24 cellular contexts compared by ENCODE assay signal in the genomic region with DNA sequence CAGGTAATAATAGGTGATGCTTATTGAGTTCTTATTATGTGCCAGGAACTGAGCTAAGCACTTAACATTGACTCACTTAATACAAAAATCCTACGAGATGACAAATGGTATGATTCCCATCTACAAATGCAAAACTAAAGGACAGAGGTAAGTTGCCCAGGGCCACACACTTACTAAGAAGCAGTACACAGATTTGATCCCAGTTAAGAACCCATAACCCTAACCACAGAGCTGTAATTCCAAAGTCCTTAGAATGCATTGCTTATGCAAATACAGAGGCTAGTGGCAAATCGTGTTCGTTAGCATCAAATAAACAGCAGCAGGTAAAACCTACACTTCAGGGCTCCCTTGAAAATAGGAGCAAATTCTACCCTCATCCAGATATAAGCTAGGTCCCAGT.
DNase-seq lines count a peak whose midpoint lies in the region; ATAC-seq and TF ChIP-seq lines count a peak whose summit lies in the region.
"Had no signal": no experiment of that assay in that cellular context is flagged by ENCODE, and none has a peak within 500 bp of the region (broad histone marks: within the 10 kb centered on the region; RNA-seq: fewer than 3 reads in every experiment).

No MANE protein-coding gene starts in this region.

- H3K27me3 Mint-ChIP-seq in endothelial cell (ENCODE audit: unreplicated experiment) (peaks cover 28% of the 10 kb centered on the region), nephron progenitor cell (ENCODE audit: low read depth, poor library complexity) (no peaks in the 10 kb centered on the region)
- H3K27me3 Mint-ChIP-seq in T-helper 2 cell treated with Interferon-gamma antibody and Interleukin-4, amounts not matched to agents 5 μg/mL and 100 μg/mL, for 36 hours (ENCODE audit: low read depth), result peaks cover 34% of the 10 kb centered on the region

- H3K4me3 Mint-ChIP-seq in endothelial cell (ENCODE audit: unreplicated experiment), result peak overlapping the region; percentile 12
- no peak overlapping the region for H3K4me3 Mint-ChIP-seq in nephron progenitor cell
- H3K4me3 Mint-ChIP-seq in T-helper 2 cell treated with Interferon-gamma antibody and Interleukin-4, amounts not matched to agents 5 μg/mL and 100 μg/mL, for 36 hours, result no peak overlapping the region
- H3K4me3 Mint-ChIP-seq: CD8-positive, alpha-beta memory T cell had no signal

- H3K27me3 ChIP-seq in A673 (replicated peaks; ENCODE audit: insufficient read depth, low read depth, low read length, poor library complexity) (no peaks in the 10 kb centered on the region), right atrium auricular region (no peaks in the 10 kb centered on the region), gastroesophageal sphincter (no peaks in the 10 kb centered on the region)

- no peak for TF ChIP-seq EP300 in gastroesophageal sphincter (IDR thresholded peaks at IDR 0.05)

- H3K4me3 ChIP-seq in A673 (ENCODE audit: low read depth, low read length, poor library complexity, severe bottlenecking), result no peak overlapping the region
- H3K4me3 ChIP-seq in right atrium auricular region, result no peak overlapping the region
- no peak overlapping the region for H3K4me3 ChIP-seq in gastroesophageal sphincter
- H3K4me3 ChIP-seq: HAP-1, K562, SK-N-MC had no signal

- DNase-seq in A673 (ENCODE audit: low spot score) (no peak), NCI-H526 (lab: John Stamatoyannopoulos, UW) (peak; percentile 81 to 87), endothelial cell (ENCODE audit: low spot score) (no peak), nephron progenitor cell (no peak), right atrium auricular region (ENCODE audit: low spot score) (no peak), GM13976 (ENCODE audit: low spot score) (no peak)
- no peak for DNase-seq in T-helper 2 cell treated with Interferon-gamma antibody and Interleukin-4, amounts not matched to agents 5 μg/mL and 100 μg/mL, for 36 hours (ENCODE audit: low spot score)
- DNase-seq: 8988T; Calu3; CD8-positive, alpha-beta memory T cell; DMS153; NCI-H1092 treated with DMSO at 0.1 percent for 48 hours; NCI-H1436 treated with DMSO at 0.1 percent for 48 hours; NCI-H1930; NCI-H510A treated with DMSO at 0.1 percent for 48 hours; NCI-H82; RPMI8226; SHP77 treated with DMSO at 0.1 percent for 48 hours; SW 1271 had no signal

- H3K36me3 ChIP-seq in A673 (ENCODE audit: insufficient read depth, low read length, poor library complexity, severe bottlenecking) (no peaks in the 10 kb centered on the region), right atrium auricular region (no peaks in the 10 kb centered on the region), gastroesophageal sphincter (peaks cover 0 to 12% of the 10 kb centered on the region in 2 donors)
- H3K36me3 ChIP-seq: HAP-1 had no signal

- 91 to 94% methylated on average over 3 of the region's 3 CpGs for WGBS in gastroesophageal sphincter (ENCODE audit: low coverage in 1 of 2), 2 donors

- no peaks in the 10 kb centered on the region for H3K9me3 ChIP-seq in A673 (ENCODE audit: low read depth, low read length, poor library complexity, severe bottlenecking)
- no peaks in the 10 kb centered on the region for H3K9me3 ChIP-seq in right atrium auricular region
- no peaks in the 10 kb centered on the region for H3K9me3 ChIP-seq in gastroesophageal sphincter
- H3K9me3 ChIP-seq: HAP-1 had no signal

- no peaks in the 10 kb centered on the region for H3K9me3 Mint-ChIP-seq in endothelial cell (ENCODE audit: unreplicated experiment)
- no peaks in the 10 kb centered on the region for H3K9me3 Mint-ChIP-seq in nephron progenitor cell
- no peaks in the 10 kb centered on the region for H3K9me3 Mint-ChIP-seq in T-helper 2 cell treated with Interferon-gamma antibody and Interleukin-4, amounts not matched to agents 5 μg/mL and 100 μg/mL, for 36 hours
- H3K9me3 Mint-ChIP-seq: CD8-positive, alpha-beta memory T cell had no signal

- H3K4me1 Mint-ChIP-seq in endothelial cell (ENCODE audit: unreplicated experiment), result peaks cover 74% of the 10 kb centered on the region
- peaks cover 34% of the 10 kb centered on the region for H3K4me1 Mint-ChIP-seq in nephron progenitor cell
- H3K4me1 Mint-ChIP-seq in T-helper 2 cell treated with Interferon-gamma antibody and Interleukin-4, amounts not matched to agents 5 μg/mL and 100 μg/mL, for 36 hours (ENCODE audit: low read depth), result peaks cover 22% of the 10 kb centered on the region

- BruUV-seq in A673 (replicated peaks; lab: Mats Ljungman, UMichigan), result TSS peak; percentile 9

- CTCF ChIA-PET in A673 (lab: Charles Lee), result no interaction called here

- ATAC-seq in gastroesophageal sphincter, result no peak
- ATAC-seq: K562 had no signal

- H3K27ac ChIP-seq in A673 (ENCODE audit: low read depth, low read length, poor library complexity, severe bottlenecking), result no peak overlapping the region
- no peak overlapping the region for H3K27ac ChIP-seq in right atrium auricular region
- H3K27ac ChIP-seq in gastroesophageal sphincter, result no peak overlapping the region
- H3K27ac ChIP-seq: C4-2B, SK-N-MC had no signal

- no peak for TF ChIP-seq CTCF in A673 (conservative IDR thresholded peaks at IDR 0.05; ENCODE audit: low read depth, low read length)
- no peak for TF ChIP-seq CTCF in endothelial cell (IDR thresholded peaks at IDR 0.05; ENCODE audit: unreplicated experiment)
- no peak for TF ChIP-seq CTCF in nephron progenitor cell (IDR thresholded peaks at IDR 0.05)
- TF ChIP-seq CTCF in right atrium auricular region (IDR thresholded peaks at IDR 0.05), result no peak
- no peak for TF ChIP-seq CTCF in GM13976 (IDR thresholded peaks at IDR 0.05; ENCODE audit: borderline replicate concordance, control extremely low read depth, extremely low read depth, insufficient read depth, missing control alignments)
- no peak for TF ChIP-seq CTCF in gastroesophageal sphincter (IDR thresholded peaks at IDR 0.05)

- H3K4me1 ChIP-seq in A673 (ENCODE audit: insufficient read depth, low read length, poor library complexity, severe bottlenecking) (peaks cover 8% of the 10 kb centered on the region), right atrium auricular region (peaks cover 0 to 14% of the 10 kb centered on the region in 2 donors), gastroesophageal sphincter (peaks cover 0 to 5% (median 0%) of the 10 kb centered on the region in 3 donors)
- H3K4me1 ChIP-seq: HAP-1 had no signal

- TF ChIP-seq POLR2A in gastroesophageal sphincter (IDR thresholded peaks at IDR 0.05), result no peak

- in situ Hi-C loops in GM13976 (cut with MboI; ENCODE audit: low sequenced_read_pairs, unreplicated experiment), result no loop called here

- peaks cover 59% of the 10 kb centered on the region for H3K36me3 Mint-ChIP-seq in endothelial cell (ENCODE audit: low read depth, unreplicated experiment)
- peaks cover 55% of the 10 kb centered on the region for H3K36me3 Mint-ChIP-seq in nephron progenitor cell (ENCODE audit: low read depth)
- H3K36me3 Mint-ChIP-seq in T-helper 2 cell treated with Interferon-gamma antibody and Interleukin-4, amounts not matched to agents 5 μg/mL and 100 μg/mL, for 36 hours (ENCODE audit: low read depth), result no peaks in the 10 kb centered on the region
- H3K36me3 Mint-ChIP-seq: CD8-positive, alpha-beta memory T cell had no signal

- H3K27ac Mint-ChIP-seq in endothelial cell (ENCODE audit: unreplicated experiment) (peak overlapping the region; percentile 52), nephron progenitor cell (peak overlapping the region; percentile 30)
- no peak overlapping the region for H3K27ac Mint-ChIP-seq in T-helper 2 cell treated with Interferon-gamma antibody and Interleukin-4, amounts not matched to agents 5 μg/mL and 100 μg/mL, for 36 hours
- H3K27ac Mint-ChIP-seq: CD8-positive, alpha-beta memory T cell had no signal

- intact Hi-C loops in A673 (cut with micrococcal nuclease; ENCODE audit: unreplicated experiment), result no loop called here

- POLR2A ChIA-PET in A673 (lab: Charles Lee; ENCODE audit: low non-redundant PET), result no interaction called here

Comparison
In these comparisons a context has a peak if more than half of its experiments do, and no peak if none do; other contexts are left out.
1. DNase-seq: peak in NCI-H526 (2 of 2); none in A673 (single experiment), endothelial cell (single experiment), nephron progenitor cell (single experiment), T-helper 2 cell treated with Interferon-gamma antibody and Interleukin-4, amounts not matched to agents 5 μg/mL and 100 μg/mL, for 36 hours (single experiment), right atrium auricular region (single experiment) and GM13976 (single experiment).